Comparison of ENCODE assay signal across 2 cellular contexts in genomic region chr4:185317462-185317861, GRCh38.
TF ChIP-seq lines count a peak whose summit lies in the region.

No MANE protein-coding gene starts in this region.

TF ChIP-seq in K562, 482 proteins besides CTCF, POLR2A, EP300 and RAD21:
- TF ChIP-seq, protein P1, sequence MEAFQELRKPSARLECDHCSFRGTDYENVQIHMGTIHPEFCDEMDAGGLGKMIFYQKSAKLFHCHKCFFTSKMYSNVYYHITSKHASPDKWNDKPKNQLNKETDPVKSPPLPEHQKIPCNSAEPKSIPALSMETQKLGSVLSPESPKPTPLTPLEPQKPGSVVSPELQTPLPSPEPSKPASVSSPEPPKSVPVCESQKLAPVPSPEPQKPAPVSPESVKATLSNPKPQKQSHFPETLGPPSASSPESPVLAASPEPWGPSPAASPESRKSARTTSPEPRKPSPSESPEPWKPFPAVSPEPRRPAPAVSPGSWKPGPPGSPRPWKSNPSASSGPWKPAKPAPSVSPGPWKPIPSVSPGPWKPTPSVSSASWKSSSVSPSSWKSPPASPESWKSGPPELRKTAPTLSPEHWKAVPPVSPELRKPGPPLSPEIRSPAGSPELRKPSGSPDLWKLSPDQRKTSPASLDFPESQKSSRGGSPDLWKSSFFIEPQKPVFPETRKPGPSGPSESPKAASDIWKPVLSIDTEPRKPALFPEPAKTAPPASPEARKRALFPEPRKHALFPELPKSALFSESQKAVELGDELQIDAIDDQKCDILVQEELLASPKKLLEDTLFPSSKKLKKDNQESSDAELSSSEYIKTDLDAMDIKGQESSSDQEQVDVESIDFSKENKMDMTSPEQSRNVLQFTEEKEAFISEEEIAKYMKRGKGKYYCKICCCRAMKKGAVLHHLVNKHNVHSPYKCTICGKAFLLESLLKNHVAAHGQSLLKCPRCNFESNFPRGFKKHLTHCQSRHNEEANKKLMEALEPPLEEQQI (IDR thresholded peaks at IDR 0.05) = 0 out of 2 replicates have a peak, but pooled peaks have one; percentile 56
- TF ChIP-seq SMARCA5 (IDR thresholded peaks at IDR 0.05) = 0 out of 2 replicates have a peak, but pooled peaks have one; percentile 73
- peak; percentile 82 for TF ChIP-seq BCOR (IDR thresholded peaks at IDR 0.05)
- peak; percentile 26 to 80; a peak in 3 of 4 replicates for TF ChIP-seq KDM1A (IDR thresholded peaks at IDR 0.05)
- peak; percentile 98 for TF ChIP-seq ZNF146 (CRISPR knock-in tag; IDR thresholded peaks at IDR 0.05; ENCODE audit: unreplicated experiment)
- TF ChIP-seq HDAC1 (IDR thresholded peaks at IDR 0.05) = peak in 1 of 2 experiments; percentile 34; a peak in 1 of 4 replicates

TF ChIP-seq in HepG2, 621 proteins besides CTCF, POLR2A, EP300 and RAD21:
- TF ChIP-seq ZMYM3 (CRISPR knock-in tag; IDR thresholded peaks at IDR 0.05) = peak; percentile 48; the same call in 1 of the 2 replicates
